13 cellular contexts compared by ENCODE assay signal in the genomic region with DNA sequence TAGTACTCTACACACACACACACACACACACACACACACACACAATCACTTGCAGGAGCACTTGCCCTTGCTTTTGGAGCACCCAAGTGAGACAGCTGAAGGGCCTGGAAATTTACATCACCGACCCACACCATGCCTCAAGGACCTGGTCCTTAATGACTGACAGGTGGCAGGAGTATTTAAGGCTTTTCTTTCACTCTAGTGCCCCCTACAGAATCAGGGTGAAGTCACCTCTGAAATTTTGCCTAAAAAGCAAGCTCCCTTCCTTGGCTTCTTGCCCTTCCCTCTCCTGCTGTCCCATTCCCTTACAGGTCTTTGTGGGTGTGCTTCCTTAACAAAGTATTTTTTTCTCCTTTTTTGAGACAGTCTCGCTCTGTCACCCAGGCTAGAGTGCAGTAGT.
A peak's percentile ranks its signal among the peaks of the same experiment; 100 is the strongest.
DNase-seq lines count a peak whose midpoint lies in the region; ATAC-seq, FAIRE-seq and TF ChIP-seq lines count a peak whose summit lies in the region.
"Had no signal": no experiment of that assay in that cellular context is flagged by ENCODE, and none has a peak within 500 bp of the region (broad histone marks: within the 10 kb centered on the region; RNA-seq: fewer than 3 reads in every experiment).

No MANE protein-coding gene starts in this region.

- no peaks in the 10 kb centered on the region for H3K9me3 ChIP-seq in OCI-LY7 (ENCODE audit: low read length)

- DNase-seq in D721Med (ENCODE audit: insufficient read length, low spot score) (no peak), GM13977 (ENCODE audit: low spot score) (peak; percentile 2), OCI-LY7 (ENCODE audit: low spot score) (peak; percentile 1), iPS DF 19.7 (ENCODE audit: low read depth, low spot score) (peak; percentile 20), NOMO-1 (lab: John Stamatoyannopoulos, UW; ENCODE audit: unreplicated experiment in 2 of 2) (no peak)
- DNase-seq: activated CD4-positive, alpha-beta T cell treated with anti-CD3 and anti-CD28 coated beads, Interleukin-2, amount 10 ng/mL, durations not matched to agents 24 days and 14 days; anterior cingulate cortex; C1 segment of cervical spinal cord; NCI-H1048; T-cell had no signal

- H3K4me2 ChIP-seq in OCI-LY7 (ENCODE audit: low read length), result no peak overlapping the region

- in situ Hi-C loops in GM13977 (cut with MboI; ENCODE audit: low pct_unique_long_range_greater_than_20kb, low sequenced_read_pairs, unreplicated experiment), result no loop called here

- H4K20me1 ChIP-seq in OCI-LY7 (ENCODE audit: insufficient read depth, low read length), result no peaks in the 10 kb centered on the region

- no peaks in the 10 kb centered on the region for H3K79me2 ChIP-seq in OCI-LY7 (ENCODE audit: insufficient read depth, low read depth, low read length)

- no peak for FAIRE-seq in D721Med (lab: Jason Lieb, UNC)

- no peaks in the 10 kb centered on the region for H3K4me1 ChIP-seq in OCI-LY7 (ENCODE audit: insufficient read depth, low read length, poor library complexity, severe bottlenecking)

- H3K4me3 ChIP-seq in OCI-LY7 (ENCODE audit: low read depth, low read length, poor library complexity, severe bottlenecking), result no peak overlapping the region

- intact Hi-C loops in OCI-LY7 (cut with micrococcal nuclease; ENCODE audit: unreplicated experiment), result no loop called here

- H2AFZ ChIP-seq in OCI-LY7 (ENCODE audit: low read length), result no peak overlapping the region

- no peaks in the 10 kb centered on the region for H3K36me3 ChIP-seq in OCI-LY7 (ENCODE audit: insufficient read depth, low read length)

- TF ChIP-seq CTCF in D721Med (IDR thresholded peaks at IDR 0.05; ENCODE audit: insufficient read depth, missing control alignments), result peak; percentile 8
- peak; percentile 23 for TF ChIP-seq CTCF in GM13977 (IDR thresholded peaks at IDR 0.05; ENCODE audit: extremely low read depth, insufficient read depth, missing control alignments)
- 0 out of 2 replicates have a peak, but pooled peaks have one; percentile 22 for TF ChIP-seq CTCF in OCI-LY7 (conservative IDR thresholded peaks at IDR 0.05; ENCODE audit: low read length)

- BruUV-seq in OCI-LY7 (replicated peaks; lab: Mats Ljungman, UMichigan), result no TSS peak

- POLR2A ChIA-PET in OCI-LY7 (lab: Charles Lee), result interaction anchor here (0.6 kb wide), 1 partner anchor 125 kb away, joined by 5 read pairs; no protein-coding TSS in a partner anchor

- CTCF ChIA-PET in OCI-LY7 (lab: Charles Lee; ENCODE audit: unreplicated experiment), result interaction anchor here (0.5 kb wide), 1 partner anchor 40 kb away, joined by 3 read pairs; no protein-coding TSS in a partner anchor

- ATAC-seq in HG02852 (IDR thresholded peaks at IDR 0.05; ENCODE audit: unreplicated experiment) (no peak), HG02759 (IDR thresholded peaks at IDR 0.05; ENCODE audit: unreplicated experiment) (no peak), HG03108 (IDR thresholded peaks at IDR 0.05; ENCODE audit: unreplicated experiment) (no peak)
- ATAC-seq: T-cell had no signal

- H3K9me2 ChIP-seq in OCI-LY7 (ENCODE audit: insufficient read depth, low read length), result no peaks in the 10 kb centered on the region

- H3K27ac ChIP-seq in OCI-LY7 (ENCODE audit: low read depth, low read length, poor library complexity, severe bottlenecking), result no peak overlapping the region

Comparison
In these comparisons a context has a peak if more than half of its experiments do, and no peak if none do; other contexts are left out.
1. DNase-seq: peak in GM13977 (single experiment), OCI-LY7 (single experiment) and iPS DF 19.7 (single experiment); none in D721Med (single experiment) and NOMO-1 (0 of 2).
2. Peak in every context shown above with its lines, with median percentiles within 50 percentile points of each other: CTCF ChIP-seq.